Comparison of ENCODE assay signal across 1 cellular context in genomic region chr15:64381000-64381751, GRCh38.
TF ChIP-seq lines count a peak whose summit lies in the region.

Gene PCLAF (minus strand): TSS chr15:64381441. CDS start chr15:64381371, 70 bp downstream.

TF ChIP-seq in HepG2, 621 proteins besides CTCF, POLR2A, EP300 and RAD21 (continued from another document and continues in another):
- TF ChIP-seq, protein P1, sequence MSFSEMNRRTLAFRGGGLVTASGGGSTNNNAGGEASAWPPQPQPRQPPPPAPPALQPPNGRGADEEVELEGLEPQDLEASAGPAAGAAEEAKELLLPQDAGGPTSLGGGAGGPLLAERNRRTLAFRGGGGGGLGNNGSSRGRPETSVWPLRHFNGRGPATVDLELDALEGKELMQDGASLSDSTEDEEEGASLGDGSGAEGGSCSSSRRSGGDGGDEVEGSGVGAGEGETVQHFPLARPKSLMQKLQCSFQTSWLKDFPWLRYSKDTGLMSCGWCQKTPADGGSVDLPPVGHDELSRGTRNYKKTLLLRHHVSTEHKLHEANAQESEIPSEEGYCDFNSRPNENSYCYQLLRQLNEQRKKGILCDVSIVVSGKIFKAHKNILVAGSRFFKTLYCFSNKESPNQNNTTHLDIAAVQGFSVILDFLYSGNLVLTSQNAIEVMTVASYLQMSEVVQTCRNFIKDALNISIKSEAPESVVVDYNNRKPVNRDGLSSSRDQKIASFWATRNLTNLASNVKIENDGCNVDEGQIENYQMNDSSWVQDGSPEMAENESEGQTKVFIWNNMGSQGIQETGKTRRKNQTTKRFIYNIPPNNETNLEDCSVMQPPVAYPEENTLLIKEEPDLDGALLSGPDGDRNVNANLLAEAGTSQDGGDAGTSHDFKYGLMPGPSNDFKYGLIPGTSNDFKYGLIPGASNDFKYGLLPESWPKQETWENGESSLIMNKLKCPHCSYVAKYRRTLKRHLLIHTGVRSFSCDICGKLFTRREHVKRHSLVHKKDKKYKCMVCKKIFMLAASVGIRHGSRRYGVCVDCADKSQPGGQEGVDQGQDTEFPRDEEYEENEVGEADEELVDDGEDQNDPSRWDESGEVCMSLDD (CRISPR knock-in tag; IDR thresholded peaks at IDR 0.05; ENCODE audit: borderline replicate concordance), result no peak
- TF ChIP-seq YEATS2 (CRISPR knock-in tag; IDR thresholded peaks at IDR 0.05; ENCODE audit: borderline replicate concordance) (peak; percentile 26), HDAC1 (CRISPR knock-in tag; IDR thresholded peaks at IDR 0.05) (peak; percentile 69), ZNF775 (CRISPR knock-in tag; IDR thresholded peaks at IDR 0.05; ENCODE audit: borderline replicate concordance) (no peak), ZKSCAN1 (IDR thresholded peaks at IDR 0.05; ENCODE audit: low read length) (no peak), GTF3A (CRISPR knock-in tag; conservative IDR thresholded peaks at IDR 0.05) (no peak), AHDC1 (CRISPR knock-in tag; IDR thresholded peaks at IDR 0.05; ENCODE audit: borderline replicate concordance) (peak; percentile 48; the same call in 1 of the 2 replicates), KDM4B (CRISPR knock-in tag; IDR thresholded peaks at IDR 0.05) (no peak), ELF3 (CRISPR knock-in tag; IDR thresholded peaks at IDR 0.05) (peak; percentile 13; the same call in 1 of the 2 replicates), PHF20 (CRISPR knock-in tag; IDR thresholded peaks at IDR 0.05) (no peak; the same call in none of the 2 replicates), FLYWCH1 (CRISPR knock-in tag; IDR thresholded peaks at IDR 0.05) (no peak), AHR (CRISPR knock-in tag; IDR thresholded peaks at IDR 0.05) (no peak), NBN (conservative IDR thresholded peaks at IDR 0.05) (no peak), ZNF180 (CRISPR knock-in tag; IDR thresholded peaks at IDR 0.05; ENCODE audit: borderline replicate concordance, low read depth) (no peak), ZNF256 (CRISPR knock-in tag; conservative IDR thresholded peaks at IDR 0.05) (peak; percentile 61; the same call in 1 of the 2 replicates), GATAD1 (CRISPR knock-in tag; IDR thresholded peaks at IDR 0.05) (peak; percentile 84; the same call in 1 of the 2 replicates), ZNF160 (CRISPR knock-in tag; IDR thresholded peaks at IDR 0.05) (0 out of 2 replicates have a peak, but pooled peaks have one; percentile 51), ZNF546 (CRISPR knock-in tag; conservative IDR thresholded peaks at IDR 0.05) (peak; percentile 64), CSRNP1 (CRISPR knock-in tag; IDR thresholded peaks at IDR 0.05) (peak; percentile 57; the same call in 1 of the 2 replicates), ZNF292 (CRISPR knock-in tag; IDR thresholded peaks at IDR 0.05; ENCODE audit: borderline replicate concordance, low read depth) (no peak), POGZ (CRISPR knock-in tag; IDR thresholded peaks at IDR 0.05) (peak; percentile 81), HNRNPL (IDR thresholded peaks at IDR 0.05; ENCODE audit: low read depth, low read length) (no peak), TMF1 (CRISPR knock-in tag; IDR thresholded peaks at IDR 0.05; ENCODE audit: low read depth) (0 out of 2 replicates have a peak, but pooled peaks have one; percentile 12), ZNF17 (CRISPR knock-in tag; IDR thresholded peaks at IDR 0.05) (no peak), POLR2AphosphoS2 (IDR thresholded peaks at IDR 0.05; ENCODE audit: low read depth, low read length) (no peak), HIVEP1 (CRISPR knock-in tag; IDR thresholded peaks at IDR 0.05) (peak; percentile 67; the same call in 1 of the 2 replicates), YY1 (IDR thresholded peaks at IDR 0.05; ENCODE audit: insufficient read depth, insufficient replicate concordance, low read depth, low read length) (peak; percentile 52), ELF4 (CRISPR knock-in tag; IDR thresholded peaks at IDR 0.05; ENCODE audit: borderline replicate concordance) (no peak), CSRNP2 (CRISPR knock-in tag; conservative IDR thresholded peaks at IDR 0.05; ENCODE audit: low read depth) (no peak), NPAS2 (CRISPR knock-in tag; IDR thresholded peaks at IDR 0.05; ENCODE audit: borderline replicate concordance) (no peak), ZNF614 (CRISPR knock-in tag; IDR thresholded peaks at IDR 0.05; ENCODE audit: borderline replicate concordance) (0 out of 2 replicates have a peak, but pooled peaks have one; percentile 29), DMAP1 (CRISPR knock-in tag; IDR thresholded peaks at IDR 0.05) (0 out of 2 replicates have a peak, but pooled peaks have one; percentile 55)
- TF ChIP-seq, protein P2, sequence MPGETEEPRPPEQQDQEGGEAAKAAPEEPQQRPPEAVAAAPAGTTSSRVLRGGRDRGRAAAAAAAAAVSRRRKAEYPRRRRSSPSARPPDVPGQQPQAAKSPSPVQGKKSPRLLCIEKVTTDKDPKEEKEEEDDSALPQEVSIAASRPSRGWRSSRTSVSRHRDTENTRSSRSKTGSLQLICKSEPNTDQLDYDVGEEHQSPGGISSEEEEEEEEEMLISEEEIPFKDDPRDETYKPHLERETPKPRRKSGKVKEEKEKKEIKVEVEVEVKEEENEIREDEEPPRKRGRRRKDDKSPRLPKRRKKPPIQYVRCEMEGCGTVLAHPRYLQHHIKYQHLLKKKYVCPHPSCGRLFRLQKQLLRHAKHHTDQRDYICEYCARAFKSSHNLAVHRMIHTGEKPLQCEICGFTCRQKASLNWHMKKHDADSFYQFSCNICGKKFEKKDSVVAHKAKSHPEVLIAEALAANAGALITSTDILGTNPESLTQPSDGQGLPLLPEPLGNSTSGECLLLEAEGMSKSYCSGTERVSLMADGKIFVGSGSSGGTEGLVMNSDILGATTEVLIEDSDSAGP (CRISPR knock-in tag; IDR thresholded peaks at IDR 0.05; ENCODE audit: borderline replicate concordance), result peak; percentile 85
- TF ChIP-seq, protein P3, sequence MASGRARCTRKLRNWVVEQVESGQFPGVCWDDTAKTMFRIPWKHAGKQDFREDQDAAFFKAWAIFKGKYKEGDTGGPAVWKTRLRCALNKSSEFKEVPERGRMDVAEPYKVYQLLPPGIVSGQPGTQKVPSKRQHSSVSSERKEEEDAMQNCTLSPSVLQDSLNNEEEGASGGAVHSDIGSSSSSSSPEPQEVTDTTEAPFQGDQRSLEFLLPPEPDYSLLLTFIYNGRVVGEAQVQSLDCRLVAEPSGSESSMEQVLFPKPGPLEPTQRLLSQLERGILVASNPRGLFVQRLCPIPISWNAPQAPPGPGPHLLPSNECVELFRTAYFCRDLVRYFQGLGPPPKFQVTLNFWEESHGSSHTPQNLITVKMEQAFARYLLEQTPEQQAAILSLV (CRISPR knock-in tag; IDR thresholded peaks at IDR 0.05; ENCODE audit: borderline replicate concordance), result peak; percentile 55; the same call in 1 of the 2 replicates
- TF ChIP-seq, protein P4, sequence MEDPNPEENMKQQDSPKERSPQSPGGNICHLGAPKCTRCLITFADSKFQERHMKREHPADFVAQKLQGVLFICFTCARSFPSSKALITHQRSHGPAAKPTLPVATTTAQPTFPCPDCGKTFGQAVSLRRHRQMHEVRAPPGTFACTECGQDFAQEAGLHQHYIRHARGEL (CRISPR knock-in tag; IDR thresholded peaks at IDR 0.05), result no peak; the same call in 1 of the 2 replicates
- TF ChIP-seq, protein P5, sequence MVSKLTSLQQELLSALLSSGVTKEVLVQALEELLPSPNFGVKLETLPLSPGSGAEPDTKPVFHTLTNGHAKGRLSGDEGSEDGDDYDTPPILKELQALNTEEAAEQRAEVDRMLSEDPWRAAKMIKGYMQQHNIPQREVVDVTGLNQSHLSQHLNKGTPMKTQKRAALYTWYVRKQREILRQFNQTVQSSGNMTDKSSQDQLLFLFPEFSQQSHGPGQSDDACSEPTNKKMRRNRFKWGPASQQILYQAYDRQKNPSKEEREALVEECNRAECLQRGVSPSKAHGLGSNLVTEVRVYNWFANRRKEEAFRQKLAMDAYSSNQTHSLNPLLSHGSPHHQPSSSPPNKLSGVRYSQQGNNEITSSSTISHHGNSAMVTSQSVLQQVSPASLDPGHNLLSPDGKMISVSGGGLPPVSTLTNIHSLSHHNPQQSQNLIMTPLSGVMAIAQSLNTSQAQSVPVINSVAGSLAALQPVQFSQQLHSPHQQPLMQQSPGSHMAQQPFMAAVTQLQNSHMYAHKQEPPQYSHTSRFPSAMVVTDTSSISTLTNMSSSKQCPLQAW (CRISPR knock-in tag; IDR thresholded peaks at IDR 0.05), result peak; percentile 67; the same call in 1 of the 2 replicates
- TF ChIP-seq, protein P6, sequence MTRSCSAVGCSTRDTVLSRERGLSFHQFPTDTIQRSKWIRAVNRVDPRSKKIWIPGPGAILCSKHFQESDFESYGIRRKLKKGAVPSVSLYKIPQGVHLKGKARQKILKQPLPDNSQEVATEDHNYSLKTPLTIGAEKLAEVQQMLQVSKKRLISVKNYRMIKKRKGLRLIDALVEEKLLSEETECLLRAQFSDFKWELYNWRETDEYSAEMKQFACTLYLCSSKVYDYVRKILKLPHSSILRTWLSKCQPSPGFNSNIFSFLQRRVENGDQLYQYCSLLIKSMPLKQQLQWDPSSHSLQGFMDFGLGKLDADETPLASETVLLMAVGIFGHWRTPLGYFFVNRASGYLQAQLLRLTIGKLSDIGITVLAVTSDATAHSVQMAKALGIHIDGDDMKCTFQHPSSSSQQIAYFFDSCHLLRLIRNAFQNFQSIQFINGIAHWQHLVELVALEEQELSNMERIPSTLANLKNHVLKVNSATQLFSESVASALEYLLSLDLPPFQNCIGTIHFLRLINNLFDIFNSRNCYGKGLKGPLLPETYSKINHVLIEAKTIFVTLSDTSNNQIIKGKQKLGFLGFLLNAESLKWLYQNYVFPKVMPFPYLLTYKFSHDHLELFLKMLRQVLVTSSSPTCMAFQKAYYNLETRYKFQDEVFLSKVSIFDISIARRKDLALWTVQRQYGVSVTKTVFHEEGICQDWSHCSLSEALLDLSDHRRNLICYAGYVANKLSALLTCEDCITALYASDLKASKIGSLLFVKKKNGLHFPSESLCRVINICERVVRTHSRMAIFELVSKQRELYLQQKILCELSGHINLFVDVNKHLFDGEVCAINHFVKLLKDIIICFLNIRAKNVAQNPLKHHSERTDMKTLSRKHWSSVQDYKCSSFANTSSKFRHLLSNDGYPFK (CRISPR knock-in tag; IDR thresholded peaks at IDR 0.05; ENCODE audit: borderline replicate concordance), result no peak
- TF ChIP-seq, protein P7, sequence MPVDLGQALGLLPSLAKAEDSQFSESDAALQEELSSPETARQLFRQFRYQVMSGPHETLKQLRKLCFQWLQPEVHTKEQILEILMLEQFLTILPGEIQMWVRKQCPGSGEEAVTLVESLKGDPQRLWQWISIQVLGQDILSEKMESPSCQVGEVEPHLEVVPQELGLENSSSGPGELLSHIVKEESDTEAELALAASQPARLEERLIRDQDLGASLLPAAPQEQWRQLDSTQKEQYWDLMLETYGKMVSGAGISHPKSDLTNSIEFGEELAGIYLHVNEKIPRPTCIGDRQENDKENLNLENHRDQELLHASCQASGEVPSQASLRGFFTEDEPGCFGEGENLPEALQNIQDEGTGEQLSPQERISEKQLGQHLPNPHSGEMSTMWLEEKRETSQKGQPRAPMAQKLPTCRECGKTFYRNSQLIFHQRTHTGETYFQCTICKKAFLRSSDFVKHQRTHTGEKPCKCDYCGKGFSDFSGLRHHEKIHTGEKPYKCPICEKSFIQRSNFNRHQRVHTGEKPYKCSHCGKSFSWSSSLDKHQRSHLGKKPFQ (CRISPR knock-in tag; IDR thresholded peaks at IDR 0.05; ENCODE audit: insufficient replicate concordance), result peak; percentile 39
